1 cellular context compared by ENCODE assay signal in genomic region chr12:121861549-121862254, GRCh38.
TF ChIP-seq lines count a peak whose summit lies in the region.

No MANE protein-coding gene starts in this region.

TF ChIP-seq in IMR-90, 13 proteins besides CTCF, POLR2A, EP300 and RAD21 (continued from another document):
- no peak for TF ChIP-seq NFE2L2 (IDR thresholded peaks at IDR 0.05; ENCODE audit: low read depth, low read length)
- no peak for TF ChIP-seq RFX5 (IDR thresholded peaks at IDR 0.05; ENCODE audit: low read depth, low read length)
